ENCODE assay signal across 16 cellular contexts in the genomic region with DNA sequence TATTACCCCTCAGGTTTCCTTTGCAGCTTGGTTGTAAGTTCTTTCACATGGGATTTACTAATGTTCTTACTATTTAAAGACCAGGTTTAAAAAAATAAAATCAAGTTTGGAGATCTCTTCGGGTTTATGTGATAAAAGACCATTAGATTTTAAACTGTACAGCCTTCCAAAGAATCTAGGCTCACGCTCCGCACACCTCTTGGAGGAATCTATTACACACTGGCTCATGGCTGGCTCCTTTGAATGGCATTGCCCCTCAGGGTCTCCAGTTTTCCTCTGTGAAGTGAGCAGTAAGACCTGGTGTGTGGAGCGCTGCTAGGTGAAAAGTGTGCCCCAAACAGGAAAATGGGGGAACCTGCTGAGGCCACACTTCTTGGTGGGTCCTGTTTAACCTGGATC.
DNase-seq lines count a peak whose midpoint lies in the region; ATAC-seq and TF ChIP-seq lines count a peak whose summit lies in the region.
"Had no signal": no experiment of that assay in that cellular context is flagged by ENCODE, and none has a peak within 500 bp of the region (broad histone marks: within the 10 kb centered on the region; RNA-seq: fewer than 3 reads in every experiment).

No MANE protein-coding gene starts in this region.

- H3K4me2 ChIP-seq in KMS-11: peak overlapping the region; percentile 52; the same call in 1 of the 2 replicates

- peak overlapping the region; percentile 59 to 93 (median 82) for H3K27ac Mint-ChIP-seq in CD4-positive, alpha-beta memory T cell
- peak overlapping the region; percentile 93 for H3K27ac Mint-ChIP-seq in T-helper 17 cell
- peak overlapping the region; percentile 93 for H3K27ac Mint-ChIP-seq in mesothelial cell of epicardium

- no peak overlapping the region for H2AFZ ChIP-seq in KMS-11 (ENCODE audit: low read depth)

- peaks cover 20 to 22% of the 10 kb centered on the region in 2 donors for H3K36me3 Mint-ChIP-seq in CD4-positive, alpha-beta memory T cell
- H3K36me3 Mint-ChIP-seq in T-helper 17 cell (ENCODE audit: low read depth) (peaks cover 4% of the 10 kb centered on the region), mesothelial cell of epicardium (peaks cover 20% of the 10 kb centered on the region)

- peaks cover 29 to 44% (median 40%) of the 10 kb centered on the region in 4 donors for H3K4me1 Mint-ChIP-seq in CD4-positive, alpha-beta memory T cell
- H3K4me1 Mint-ChIP-seq in T-helper 17 cell: peaks cover 24% of the 10 kb centered on the region
- peaks cover 71% of the 10 kb centered on the region for H3K4me1 Mint-ChIP-seq in mesothelial cell of epicardium

- no peak for TF ChIP-seq POLR2A in erythroblast (IDR thresholded peaks at IDR 0.05; ENCODE audit: low read length)

- intact Hi-C loops in CD4-positive, alpha-beta memory T cell (cut with micrococcal nuclease): no loop called here
- intact Hi-C loops in colonic mucosa (cut with DNase I): no loop called here

- POLR2A ChIA-PET in CD4-positive, alpha-beta memory T cell (lab: Charles Lee; ENCODE audit: partially characterized antibody): no interaction called here

- H3K27me3 Mint-ChIP-seq in CD4-positive, alpha-beta memory T cell: no peaks in the 10 kb centered on the region
- H3K27me3 Mint-ChIP-seq in T-helper 17 cell (no peaks in the 10 kb centered on the region), mesothelial cell of epicardium (ENCODE audit: low read depth) (no peaks in the 10 kb centered on the region)

- H3K27ac ChIP-seq in CD4-positive, alpha-beta memory T cell (ENCODE audit: low read depth, low read length): peak overlapping the region; percentile 37
- H3K27ac ChIP-seq in KMS-11 (no peak overlapping the region), colonic mucosa (no peak overlapping the region)
- H3K27ac ChIP-seq: heart right ventricle, HL-60, left ventricle myocardium inferior, neutrophil had no signal

- no peaks in the 10 kb centered on the region for H4K20me1 ChIP-seq in KMS-11 (ENCODE audit: insufficient read depth)

- H3K9ac ChIP-seq in KMS-11 (no peak overlapping the region), colonic mucosa (ENCODE audit: low read depth in 2 of 2, low read length in 2 of 2) (peak overlapping the region in 1 of 2 donors; percentile 29)

- H3K9me3 ChIP-seq in CD4-positive, alpha-beta memory T cell (ENCODE audit: control insufficient read depth in 1 of 2, low read length in 2 of 2): no peaks in the 10 kb centered on the region
- H3K9me3 ChIP-seq in T-helper 17 cell (ENCODE audit: control insufficient read depth, low read length, poor library complexity, severe bottlenecking) (no peaks in the 10 kb centered on the region), colonic mucosa (no peaks in the 10 kb centered on the region)
- H3K9me3 ChIP-seq: heart right ventricle, left ventricle myocardium inferior, neutrophil had no signal

- H3K4me1 ChIP-seq in CD4-positive, alpha-beta memory T cell (ENCODE audit: insufficient read depth, low read length): peaks cover 20% of the 10 kb centered on the region
- H3K4me1 ChIP-seq in KMS-11 (ENCODE audit: low read depth, poor library complexity, severe bottlenecking): peaks cover 28% of the 10 kb centered on the region
- H3K4me1 ChIP-seq in colonic mucosa: peaks cover 8% of the 10 kb centered on the region

- peak overlapping the region in 6 of 8 donors; percentile 23 to 73 (median 41) for H3K4me3 Mint-ChIP-seq in CD4-positive, alpha-beta memory T cell
- H3K4me3 Mint-ChIP-seq in T-helper 17 cell: no peak overlapping the region
- peak overlapping the region; percentile 15 for H3K4me3 Mint-ChIP-seq in mesothelial cell of epicardium
- H3K4me3 Mint-ChIP-seq: H9 had no signal

- ATAC-seq in T-helper 17 cell (no peak), HG02981 (IDR thresholded peaks at IDR 0.05; ENCODE audit: unreplicated experiment) (no peak)
- ATAC-seq: heart right ventricle had no signal

- no peak for DNase-seq in CD4-positive, alpha-beta memory T cell
- DNase-seq in T-helper 17 cell (no peak), mesothelial cell of epicardium (ENCODE audit: low spot score in 2 of 2, unreplicated experiment in 2 of 2) (no peak), colonic mucosa (no peak), A172 (ENCODE audit: low spot score) (no peak), erythroblast (lab: John Stamatoyannopoulos, UW) (no peak)
- DNase-seq: activated CD4-positive, alpha-beta T cell treated with anti-CD3 and anti-CD28 coated beads for 48 hours; activated gamma-delta T cell; H9; heart right ventricle; left ventricle myocardium inferior; T-helper 2 cell had no signal

- CTCF ChIA-PET in CD4-positive, alpha-beta memory T cell (lab: Charles Lee; ENCODE audit: partially characterized antibody): no interaction called here

- H3K36me3 ChIP-seq in CD4-positive, alpha-beta memory T cell (ENCODE audit: insufficient read depth, low read length): no peaks in the 10 kb centered on the region
- H3K36me3 ChIP-seq in KMS-11 (ENCODE audit: insufficient read depth): no peaks in the 10 kb centered on the region
- H3K36me3 ChIP-seq in colonic mucosa: no peaks in the 10 kb centered on the region
- H3K36me3 ChIP-seq: left ventricle myocardium inferior, neutrophil had no signal

- no peaks in the 10 kb centered on the region for H3K79me2 ChIP-seq in KMS-11 (ENCODE audit: insufficient read depth, low read depth)

- no peak overlapping the region for H3K4me3 ChIP-seq in CD4-positive, alpha-beta memory T cell (ENCODE audit: low read length in 2 of 2)
- H3K4me3 ChIP-seq in KMS-11 (IDR thresholded peaks at IDR 0.05; ENCODE audit: insufficient read depth, low read depth, low read length): no peak overlapping the region
- H3K4me3 ChIP-seq in colonic mucosa: no peak overlapping the region
- H3K4me3 ChIP-seq: heart right ventricle, left ventricle myocardium inferior had no signal

- H3K9me3 Mint-ChIP-seq in CD4-positive, alpha-beta memory T cell: no peaks in the 10 kb centered on the region
- no peaks in the 10 kb centered on the region for H3K9me3 Mint-ChIP-seq in mesothelial cell of epicardium

- no peak for TF ChIP-seq CTCF in KMS-11 (conservative IDR thresholded peaks at IDR 0.05; ENCODE audit: low read depth, low read length)
- TF ChIP-seq CTCF in mesothelial cell of epicardium (IDR thresholded peaks at IDR 0.05; ENCODE audit: unreplicated experiment): no peak
- TF ChIP-seq CTCF in colonic mucosa (IDR thresholded peaks at IDR 0.05): no peak

- no peaks in the 10 kb centered on the region for H3K27me3 ChIP-seq in CD4-positive, alpha-beta memory T cell (ENCODE audit: insufficient read depth, low read length)
- H3K27me3 ChIP-seq in KMS-11 (ENCODE audit: insufficient read depth, low read depth): no peaks in the 10 kb centered on the region
- H3K27me3 ChIP-seq in colonic mucosa: no peaks in the 10 kb centered on the region
- H3K27me3 ChIP-seq: heart right ventricle, neutrophil had no signal
